Comparison of ENCODE assay signal across 31 cellular contexts in the genomic region with DNA sequence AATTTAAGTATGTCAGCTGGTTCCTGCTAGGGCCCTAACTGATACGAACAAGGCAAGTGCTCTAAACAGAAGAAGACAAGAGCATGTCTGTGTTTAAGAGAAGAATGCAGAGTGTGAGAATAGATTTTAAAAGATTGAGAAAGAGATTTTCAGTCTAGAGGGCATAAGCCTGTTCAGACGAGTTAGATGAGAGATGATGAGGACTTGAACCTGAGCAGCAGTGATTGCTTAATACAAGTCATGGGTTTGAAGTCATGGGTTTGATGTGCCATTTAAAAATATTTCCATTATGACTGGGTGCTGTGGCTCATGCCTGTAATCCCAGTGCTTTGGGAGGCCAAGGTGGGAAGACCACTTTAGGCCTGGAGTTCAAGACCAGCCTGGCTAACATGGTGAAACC.
"Had no signal": no experiment of that assay in that cellular context is flagged by ENCODE, and none has a peak within 500 bp of the region (broad histone marks: within the 10 kb centered on the region; RNA-seq: fewer than 3 reads in every experiment).

No MANE protein-coding gene starts in this region.

- DNase-seq: activated B cell treated with CpG ODN at 0.5 μM for 24 hours; activated CD4-positive, alpha-beta memory T cell treated with anti-CD3 and anti-CD28 coated beads for 36 hours; activated CD4-positive, alpha-beta T cell treated with anti-CD3 and anti-CD28 coated beads for 4 hours; activated CD4-positive, alpha-beta T cell treated with anti-CD3 and anti-CD28 coated beads, Interleukin-2, amount 10 ng/mL, durations not matched to agents 24 days and 14 days; activated CD4-positive, alpha-beta T cell treated with anti-CD3 and anti-CD28 coated beads, Interleukin-2, amount 50 U/mL, for 1 hour; activated CD4-positive, alpha-beta T cell treated with anti-CD3 and anti-CD28 coated beads, Interleukin-2, amount 50 U/mL, for 4 hours; activated CD4-positive, CD25-positive, alpha-beta regulatory T cell treated with anti-CD3 and anti-CD28 coated beads, Interleukin-2, amount 50 U/mL, for 72 hours; activated CD8-positive, alpha-beta memory T cell treated with anti-CD3 and anti-CD28 coated beads, Interleukin-2, amount 50 U/mL, for 4 hours; activated CD8-positive, alpha-beta T cell treated with anti-CD3 and anti-CD28 coated beads for 36 hours; activated effector memory CD4-positive, alpha-beta T cell treated with anti-CD3 and anti-CD28 coated beads, Interleukin-2, amount 50 U/mL, for 16 hours; activated gamma-delta T cell treated with Interleukin-2 at 50 U/mL for 16 hours; activated naive CD4-positive, alpha-beta T cell; activated naive CD4-positive, alpha-beta T cell treated with anti-CD3 and anti-CD28 coated beads for 36 hours; activated naive CD4-positive, alpha-beta T cell treated with anti-CD3 and anti-CD28 coated beads, Interleukin-2, amount 50 U/mL, for 16 hours; activated naive CD8-positive, alpha-beta T cell treated with anti-CD3 and anti-CD28 coated beads for 36 hours; activated T-cell treated with anti-CD3 and anti-CD28 coated beads for 4 hours; activated T-cell treated with anti-CD3 and anti-CD28 coated beads, Interleukin-2, amount 50 U/mL, for 1 hour; activated T-cell treated with anti-CD3 and anti-CD28 coated beads, Interleukin-2, amount 50 U/mL, for 4 hours; activated T-cell treated with anti-CD3 and anti-CD28 coated beads, Interleukin-2, amount 50 U/mL, for 72 hours; adrenal gland; amygdala; anterior cingulate cortex; caudate nucleus; SW 1271; T-helper 1 cell; T-helper 2 cell; T-helper 9 cell had no signal

- H3K27me3 ChIP-seq: adrenal gland, ascending aorta, cardiac muscle cell had no signal

- H3K27ac ChIP-seq: adrenal gland, ascending aorta, cardiac muscle cell, VCaP had no signal

- H3K9me3 ChIP-seq: adrenal gland had no signal

- H3K4me3 ChIP-seq: adrenal gland, ascending aorta, cardiac muscle cell had no signal

- H3K36me3 ChIP-seq: adrenal gland, ascending aorta, cardiac muscle cell had no signal

- H3K4me1 ChIP-seq: adrenal gland, ascending aorta had no signal

- FAIRE-seq: TTC549 had no signal
